ENCODE assay signal across 20 cellular contexts in the genomic region with DNA sequence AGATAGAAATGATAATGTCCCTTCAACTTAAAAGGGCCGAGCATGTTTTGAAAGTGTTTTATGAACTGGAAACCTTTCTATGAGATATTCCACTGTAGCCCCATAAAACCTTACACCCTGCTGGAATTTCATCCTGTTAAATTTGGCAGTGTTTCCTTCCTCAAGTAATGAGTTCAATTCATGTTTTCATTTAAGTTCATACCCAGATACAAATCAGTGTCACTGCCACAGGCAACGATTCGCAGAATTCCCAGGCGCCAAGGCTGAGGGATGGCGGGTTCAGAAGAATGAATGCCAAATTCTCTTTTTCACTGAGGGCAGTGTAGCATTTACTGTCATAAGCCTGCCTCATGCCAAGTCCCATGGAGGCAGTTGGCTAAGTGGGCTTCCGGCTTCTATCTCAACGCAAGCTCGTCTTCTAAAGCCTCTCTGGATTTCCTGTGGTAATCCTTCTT.
DNase-seq lines count a peak whose midpoint lies in the region; ATAC-seq, FAIRE-seq and TF ChIP-seq lines count a peak whose summit lies in the region.
"Had no signal": no experiment of that assay in that cellular context is flagged by ENCODE, and none has a peak within 500 bp of the region (broad histone marks: within the 10 kb centered on the region; RNA-seq: fewer than 3 reads in every experiment).

No MANE protein-coding gene starts in this region.

- H3K27ac ChIP-seq in ascending aorta, result peak overlapping the region; percentile 31 to 61
- H3K27ac ChIP-seq in gastroesophageal sphincter, result peak overlapping the region in 3 of 4 donors; percentile 14 to 59 (median 57)
- peak overlapping the region; percentile 22 to 38 (median 26) for H3K27ac ChIP-seq in sigmoid colon
- H3K27ac ChIP-seq in colonic mucosa, result no peak overlapping the region
- H3K27ac ChIP-seq: KMS-11, left lung, right atrium auricular region, SJSA1, tibial nerve had no signal

- TF ChIP-seq CTCF in ascending aorta (IDR thresholded peaks at IDR 0.05), result no peak
- no peak for TF ChIP-seq CTCF in gastroesophageal sphincter (IDR thresholded peaks at IDR 0.05)
- no peak for TF ChIP-seq CTCF in sigmoid colon (IDR thresholded peaks at IDR 0.05)
- TF ChIP-seq CTCF in colonic mucosa (IDR thresholded peaks at IDR 0.05), result no peak
- TF ChIP-seq CTCF in D721Med (IDR thresholded peaks at IDR 0.05; ENCODE audit: insufficient read depth, missing control alignments), result no peak

- no peak for TF ChIP-seq EP300 in gastroesophageal sphincter (IDR thresholded peaks at IDR 0.05)
- no peak for TF ChIP-seq EP300 in sigmoid colon (IDR thresholded peaks at IDR 0.05)

- peak; percentile 38 for DNase-seq in G401 (ENCODE audit: low spot score)
- DNase-seq in ascending aorta (ENCODE audit: low spot score in 2 of 2), result no peak
- DNase-seq in sigmoid colon, result no peak
- DNase-seq in globus pallidus (ENCODE audit: low spot score), result no peak
- DNase-seq in colonic mucosa, result no peak
- no peak for DNase-seq in D721Med (ENCODE audit: insufficient read length, low spot score)
- DNase-seq: activated gamma-delta T cell; activated T-cell treated with anti-CD3 and anti-CD28 coated beads, Interleukin-2, amount 50 U/mL, for 1 hour; CD8-positive, alpha-beta T cell; left lung; naive thymus-derived CD8-positive, alpha-beta T cell; NCI-H69; stimulated activated naive CD8-positive, alpha-beta T cell treated with anti-CD3 and anti-CD28 coated beads, Interleukin-15, Interleukin-2, amounts not matched to agents 100 U/mL and 50 U/mL, for 24 hours had no signal

- intact Hi-C loops in ascending aorta (cut with DNase I) (loop anchor here (5.0 to 10.0 kb wide), 2 partner anchors 87 to 519 kb away; no protein-coding TSS in a partner anchor), sigmoid colon (cut with DNase I) (no loop called here), colonic mucosa (cut with DNase I) (no loop called here)

- H3K4me1 ChIP-seq in ascending aorta, result peaks cover 5 to 33% of the 10 kb centered on the region in 2 donors
- peaks cover 0 to 70% (median 7%) of the 10 kb centered on the region in 3 donors for H3K4me1 ChIP-seq in gastroesophageal sphincter
- peaks cover 0 to 61% (median 40%) of the 10 kb centered on the region in 4 donors for H3K4me1 ChIP-seq in sigmoid colon
- no peaks in the 10 kb centered on the region for H3K4me1 ChIP-seq in colonic mucosa
- H3K4me1 ChIP-seq: left lung, right atrium auricular region, SJSA1 had no signal

- H3K36me3 ChIP-seq in ascending aorta (no peaks in the 10 kb centered on the region), gastroesophageal sphincter (no peaks in the 10 kb centered on the region), sigmoid colon (no peaks in the 10 kb centered on the region), colonic mucosa (no peaks in the 10 kb centered on the region)
- H3K36me3 ChIP-seq: left lung, right atrium auricular region, SJSA1, tibial nerve had no signal

- 64% methylated on average over 7 to 8 of the region's 8 CpGs for WGBS in gastroesophageal sphincter (ENCODE audit: low coverage in 1 of 2), 2 donors
- 71 to 79% methylated on average over 8 of the region's 8 CpGs for WGBS in sigmoid colon, 2 donors

- FAIRE-seq in D721Med (lab: Jason Lieb, UNC), result no peak
- FAIRE-seq: RCC 7860 had no signal

- TF ChIP-seq POLR2A in gastroesophageal sphincter (IDR thresholded peaks at IDR 0.05) (no peak), sigmoid colon (IDR thresholded peaks at IDR 0.05) (no peak)

- no peak overlapping the region for H3K9ac ChIP-seq in colonic mucosa (ENCODE audit: low read depth in 2 of 2, low read length in 2 of 2)
- H3K9ac ChIP-seq: KMS-11 had no signal

- peak overlapping the region in 1 of 2 donors; percentile 25 for H3K4me3 ChIP-seq in ascending aorta
- H3K4me3 ChIP-seq in gastroesophageal sphincter, result no peak overlapping the region
- H3K4me3 ChIP-seq in sigmoid colon, result no peak overlapping the region
- no peak overlapping the region for H3K4me3 ChIP-seq in colonic mucosa
- H3K4me3 ChIP-seq: left lung, right atrium auricular region, SJSA1, tibial nerve had no signal

- ATAC-seq in gastroesophageal sphincter (no peak), GM19452 (IDR thresholded peaks at IDR 0.05; ENCODE audit: unreplicated experiment) (no peak)
- ATAC-seq: CD8-positive, alpha-beta T cell; left lung; naive thymus-derived CD8-positive, alpha-beta T cell; stimulated activated naive CD8-positive, alpha-beta T cell treated with anti-CD3 and anti-CD28 coated beads, Interleukin-15, Interleukin-2, amounts not matched to agents 100 U/mL and 50 U/mL, for 24 hours had no signal

- H3K27me3 ChIP-seq in ascending aorta (no peaks in the 10 kb centered on the region), gastroesophageal sphincter (no peaks in the 10 kb centered on the region), sigmoid colon (no peaks in the 10 kb centered on the region), colonic mucosa (no peaks in the 10 kb centered on the region)
- H3K27me3 ChIP-seq: left lung, right atrium auricular region, tibial nerve had no signal

- in situ Hi-C loops in G401 (cut with HindIII; ENCODE audit: low sequenced_read_pairs), result no loop called here

- H3K9me3 ChIP-seq in ascending aorta (no peaks in the 10 kb centered on the region), gastroesophageal sphincter (no peaks in the 10 kb centered on the region), sigmoid colon (no peaks in the 10 kb centered on the region), colonic mucosa (no peaks in the 10 kb centered on the region)
- H3K9me3 ChIP-seq: left lung, right atrium auricular region, SJSA1, tibial nerve had no signal
